In genomic region chr20:14142964-14143627, GRCh38 we compare ENCODE assay signal across 16 cellular contexts.
A peak's percentile ranks its signal among the peaks of the same experiment; 100 is the strongest.
DNase-seq lines count a peak whose midpoint lies in the region; ATAC-seq, FAIRE-seq and TF ChIP-seq lines count a peak whose summit lies in the region.
"Had no signal": no experiment of that assay in that cellular context is flagged by ENCODE, and none has a peak within 500 bp of the region (broad histone marks: within the 10 kb centered on the region; RNA-seq: fewer than 3 reads in every experiment).

No MANE protein-coding gene starts in this region.

- TF ChIP-seq CTCF in A549 (IDR thresholded peaks at IDR 0.05): no peak
- no peak for TF ChIP-seq CTCF in body of pancreas (IDR thresholded peaks at IDR 0.05)
- TF ChIP-seq CTCF in kidney epithelial cell (IDR thresholded peaks at IDR 0.05; ENCODE audit: insufficient read depth, low read length, poor library complexity, severe bottlenecking): no peak
- no peak for TF ChIP-seq CTCF in esophagus squamous epithelium (IDR thresholded peaks at IDR 0.05)

- intact Hi-C loops in body of pancreas (cut with DNase I) (no loop called here), esophagus squamous epithelium (cut with DNase I) (no loop called here)

- ATAC-seq in A549 (peak in 1 of 2 experiments; percentile 43; a peak in 2 of 6 replicates), body of pancreas (peak; percentile 61)
- ATAC-seq: K562 had no signal

- no peak overlapping the region for H3K4me3 ChIP-seq in A549
- no peak overlapping the region for H3K4me3 ChIP-seq in body of pancreas
- H3K4me3 ChIP-seq in kidney epithelial cell (ENCODE audit: low read depth, low read length): no peak overlapping the region
- H3K4me3 ChIP-seq in small intestine (ENCODE audit: low read depth in 1 of 2, low read length in 2 of 2): no peak overlapping the region
- H3K4me3 ChIP-seq in esophagus squamous epithelium: no peak overlapping the region
- H3K4me3 ChIP-seq: adrenal gland, K562, ovary had no signal

- H3K4me1 ChIP-seq in A549 (peaks cover 17% of the 10 kb centered on the region; the same call in 2 of the 3 replicates), body of pancreas (peaks cover 10% of the 10 kb centered on the region), small intestine (ENCODE audit: control insufficient read depth in 2 of 2, insufficient read depth in 1 of 2, low read depth in 1 of 2, low read length in 1 of 2) (no peaks in the 10 kb centered on the region), esophagus squamous epithelium (no peaks in the 10 kb centered on the region)

- TF ChIP-seq EP300 in A549 (IDR thresholded peaks at IDR 0.05): peak; percentile 50 to 69; a peak in 2 of 5 replicates

- CTCF ChIA-PET in A549 (lab: Yijun Ruan, JAX): interaction anchor here (0.9 to 1.3 kb wide), 4 partner anchors 8 to 1672 kb away, joined by 3 to 4 read pairs (median 4); no protein-coding TSS in a partner anchor

- H3K9me3 ChIP-seq in A549 (no peaks in the 10 kb centered on the region), body of pancreas (no peaks in the 10 kb centered on the region), small intestine (ENCODE audit: control insufficient read depth, low read depth) (no peaks in the 10 kb centered on the region), esophagus squamous epithelium (no peaks in the 10 kb centered on the region)
- H3K9me3 ChIP-seq: adrenal gland, ovary had no signal

- H3K36me3 ChIP-seq in body of pancreas (replicated peaks in 1 of 2; ENCODE audit: insufficient read depth in 1 of 2, low read depth in 2 of 2): no peaks in the 10 kb centered on the region
- no peaks in the 10 kb centered on the region for H3K36me3 ChIP-seq in kidney epithelial cell (ENCODE audit: control insufficient read depth, insufficient read depth, low read length)
- no peaks in the 10 kb centered on the region for H3K36me3 ChIP-seq in small intestine (ENCODE audit: control insufficient read depth in 2 of 2, insufficient read depth in 2 of 2, low read length in 2 of 2)
- no peaks in the 10 kb centered on the region for H3K36me3 ChIP-seq in esophagus squamous epithelium
- H3K36me3 ChIP-seq: adrenal gland, ovary had no signal

- H3K27ac ChIP-seq in A549: no peak overlapping the region
- H3K27ac ChIP-seq in body of pancreas: peak overlapping the region in 1 of 4 donors; percentile 0
- H3K27ac ChIP-seq in small intestine (ENCODE audit: low read depth in 1 of 2, low read length in 1 of 2): no peak overlapping the region
- H3K27ac ChIP-seq in esophagus squamous epithelium: no peak overlapping the region
- H3K27ac ChIP-seq: adrenal gland, ovary had no signal

- TF ChIP-seq POLR2A in A549 (IDR thresholded peaks at IDR 0.05; ENCODE audit: low read length) (no peak), body of pancreas (IDR thresholded peaks at IDR 0.05) (no peak), esophagus squamous epithelium (IDR thresholded peaks at IDR 0.05) (no peak)

- DNase-seq in A549 (ENCODE audit: low read depth in 1 of 2, low spot score in 1 of 2): peak in 1 of 2 experiments; percentile 42
- DNase-seq in HS-27A (ENCODE audit: low read depth): peak; percentile 47
- peak in 1 of 4 donors; percentile 11 for DNase-seq in body of pancreas
- peak; percentile 28 for DNase-seq in kidney epithelial cell (ENCODE audit: low read depth)
- DNase-seq in small intestine: no peak
- no peak for DNase-seq in T-helper 9 cell
- DNase-seq in DMS153 treated with DMSO at 0.1 percent for 48 hours (lab: John Stamatoyannopoulos, UW; ENCODE audit: unreplicated experiment): no peak
- DNase-seq in esophagus squamous epithelium (lab: John Stamatoyannopoulos, UW): no peak
- DNase-seq: AML-193, DND-41, NCI-H187 treated with DMSO at 0.1 percent for 48 hours, NCI-H82, ovary, SHP77 treated with DMSO at 0.1 percent for 48 hours had no signal

- no peaks in the 10 kb centered on the region for H3K27me3 ChIP-seq in body of pancreas
- no peaks in the 10 kb centered on the region for H3K27me3 ChIP-seq in kidney epithelial cell (ENCODE audit: control insufficient read depth, insufficient read depth, low read length)
- H3K27me3 ChIP-seq in small intestine (ENCODE audit: control insufficient read depth in 2 of 2, insufficient read depth in 2 of 2, low read length in 2 of 2): no peaks in the 10 kb centered on the region
- H3K27me3 ChIP-seq in esophagus squamous epithelium: no peaks in the 10 kb centered on the region
- H3K27me3 ChIP-seq: adrenal gland, ovary had no signal

- H3K4me2 ChIP-seq in A549: peak overlapping the region; percentile 26

- POLR2A ChIA-PET in A549 (lab: Yijun Ruan, JAX): interaction anchor here (0.7 kb wide), 1 partner anchor 569 kb away, joined by 3 read pairs; no protein-coding TSS in a partner anchor

- 11% methylated on average over 2 of the region's 2 CpGs for WGBS in A549 (ENCODE audit: missing lambda C conversion rate)
- 23 to 31% methylated on average over 2 of the region's 2 CpGs for WGBS in body of pancreas, 2 donors
- 48 to 49% (median 48%) methylated on average over 2 of the region's 2 CpGs for WGBS in small intestine, 3 donors
- 43 to 52% methylated on average over 2 of the region's 2 CpGs for WGBS in esophagus squamous epithelium, 2 donors

- TF ChIP-seq RAD21 in A549 (conservative IDR thresholded peaks at IDR 0.05 in 1 of 2, IDR thresholded peaks at IDR 0.05 in 1 of 2): peak in 1 of 2 experiments; percentile 28; a peak in 1 of 5 replicates

- FAIRE-seq in A549 (lab: Jason Lieb, UNC) (peak; percentile 83), small intestine (lab: Jason Lieb, UNC) (no peak)
- FAIRE-seq: K562 had no signal

TF ChIP-seq in A549, 52 proteins besides CTCF, POLR2A, EP300 and RAD21:
- TF ChIP-seq GATA3 (IDR thresholded peaks at IDR 0.05; ENCODE audit: borderline replicate concordance) (no peak), KDM1A (IDR thresholded peaks at IDR 0.05; ENCODE audit: low read depth) (no peak), BCL3 (IDR thresholded peaks at IDR 0.05) (0 out of 3 replicates have a peak, but pooled peaks have one; percentile 41), JUNB (IDR thresholded peaks at IDR 0.05) (peak; percentile 41; the same call in 1 of the 2 replicates), HES2 (IDR thresholded peaks at IDR 0.05) (peak; percentile 59; the same call in 1 of the 2 replicates), MAFK (IDR thresholded peaks at IDR 0.05; ENCODE audit: partially characterized antibody) (peak; percentile 67), CEBPB (IDR thresholded peaks at IDR 0.05) (peak in 1 of 2 experiments; percentile 82; a peak in 2 of 4 replicates), SMC3 (IDR thresholded peaks at IDR 0.05) (peak; percentile 20; the same call in 1 of the 3 replicates)

Comparison
In these comparisons a context has a peak if more than half of its experiments do, and no peak if none do; other contexts are left out.
1. DNase-seq: peak in HS-27A (single experiment) and kidney epithelial cell (single experiment); none in small intestine (single experiment), T-helper 9 cell (single experiment), DMS153 treated with DMSO at 0.1 percent for 48 hours (single experiment) and esophagus squamous epithelium (single experiment).